ENCODE assay signal across 1 cellular context in the genomic region with DNA sequence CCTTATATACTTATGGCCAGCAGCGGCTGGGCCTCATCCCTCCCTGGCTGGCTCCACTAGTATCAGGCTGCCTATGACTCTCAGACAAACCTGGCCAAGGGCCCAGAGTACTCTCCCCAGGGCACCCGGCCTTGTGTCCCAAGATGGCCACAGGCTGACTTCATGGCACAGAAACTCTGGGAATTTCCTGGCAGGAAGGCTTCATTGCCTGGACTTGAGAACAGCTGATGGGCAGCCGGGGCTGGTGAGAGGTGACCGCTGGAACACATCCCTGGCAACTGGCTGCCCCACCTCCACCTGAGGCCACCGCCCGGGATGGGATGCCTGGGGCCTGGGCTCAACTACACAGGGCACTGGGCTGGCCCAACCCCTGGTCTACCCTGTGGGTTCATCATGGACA.
TF ChIP-seq lines count a peak whose summit lies in the region.

No MANE protein-coding gene starts in this region.

TF ChIP-seq in A549, 52 proteins besides CTCF, POLR2A, EP300 and RAD21 (continued from another document):
- TF ChIP-seq, protein P1, sequence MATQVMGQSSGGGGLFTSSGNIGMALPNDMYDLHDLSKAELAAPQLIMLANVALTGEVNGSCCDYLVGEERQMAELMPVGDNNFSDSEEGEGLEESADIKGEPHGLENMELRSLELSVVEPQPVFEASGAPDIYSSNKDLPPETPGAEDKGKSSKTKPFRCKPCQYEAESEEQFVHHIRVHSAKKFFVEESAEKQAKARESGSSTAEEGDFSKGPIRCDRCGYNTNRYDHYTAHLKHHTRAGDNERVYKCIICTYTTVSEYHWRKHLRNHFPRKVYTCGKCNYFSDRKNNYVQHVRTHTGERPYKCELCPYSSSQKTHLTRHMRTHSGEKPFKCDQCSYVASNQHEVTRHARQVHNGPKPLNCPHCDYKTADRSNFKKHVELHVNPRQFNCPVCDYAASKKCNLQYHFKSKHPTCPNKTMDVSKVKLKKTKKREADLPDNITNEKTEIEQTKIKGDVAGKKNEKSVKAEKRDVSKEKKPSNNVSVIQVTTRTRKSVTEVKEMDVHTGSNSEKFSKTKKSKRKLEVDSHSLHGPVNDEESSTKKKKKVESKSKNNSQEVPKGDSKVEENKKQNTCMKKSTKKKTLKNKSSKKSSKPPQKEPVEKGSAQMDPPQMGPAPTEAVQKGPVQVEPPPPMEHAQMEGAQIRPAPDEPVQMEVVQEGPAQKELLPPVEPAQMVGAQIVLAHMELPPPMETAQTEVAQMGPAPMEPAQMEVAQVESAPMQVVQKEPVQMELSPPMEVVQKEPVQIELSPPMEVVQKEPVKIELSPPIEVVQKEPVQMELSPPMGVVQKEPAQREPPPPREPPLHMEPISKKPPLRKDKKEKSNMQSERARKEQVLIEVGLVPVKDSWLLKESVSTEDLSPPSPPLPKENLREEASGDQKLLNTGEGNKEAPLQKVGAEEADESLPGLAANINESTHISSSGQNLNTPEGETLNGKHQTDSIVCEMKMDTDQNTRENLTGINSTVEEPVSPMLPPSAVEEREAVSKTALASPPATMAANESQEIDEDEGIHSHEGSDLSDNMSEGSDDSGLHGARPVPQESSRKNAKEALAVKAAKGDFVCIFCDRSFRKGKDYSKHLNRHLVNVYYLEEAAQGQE (IDR thresholded peaks at IDR 0.05) = no peak
- TF ChIP-seq RCOR1 (IDR thresholded peaks at IDR 0.05; ENCODE audit: low read depth, low read length) (no peak), ZFP36 (IDR thresholded peaks at IDR 0.05; ENCODE audit: borderline replicate concordance, partially characterized antibody) (no peak), NPAS2 (CRISPR knock-in tag; IDR thresholded peaks at IDR 0.05; ENCODE audit: borderline replicate concordance) (no peak)
